ENCODE assay signal across 2 cellular contexts in the genomic region with DNA sequence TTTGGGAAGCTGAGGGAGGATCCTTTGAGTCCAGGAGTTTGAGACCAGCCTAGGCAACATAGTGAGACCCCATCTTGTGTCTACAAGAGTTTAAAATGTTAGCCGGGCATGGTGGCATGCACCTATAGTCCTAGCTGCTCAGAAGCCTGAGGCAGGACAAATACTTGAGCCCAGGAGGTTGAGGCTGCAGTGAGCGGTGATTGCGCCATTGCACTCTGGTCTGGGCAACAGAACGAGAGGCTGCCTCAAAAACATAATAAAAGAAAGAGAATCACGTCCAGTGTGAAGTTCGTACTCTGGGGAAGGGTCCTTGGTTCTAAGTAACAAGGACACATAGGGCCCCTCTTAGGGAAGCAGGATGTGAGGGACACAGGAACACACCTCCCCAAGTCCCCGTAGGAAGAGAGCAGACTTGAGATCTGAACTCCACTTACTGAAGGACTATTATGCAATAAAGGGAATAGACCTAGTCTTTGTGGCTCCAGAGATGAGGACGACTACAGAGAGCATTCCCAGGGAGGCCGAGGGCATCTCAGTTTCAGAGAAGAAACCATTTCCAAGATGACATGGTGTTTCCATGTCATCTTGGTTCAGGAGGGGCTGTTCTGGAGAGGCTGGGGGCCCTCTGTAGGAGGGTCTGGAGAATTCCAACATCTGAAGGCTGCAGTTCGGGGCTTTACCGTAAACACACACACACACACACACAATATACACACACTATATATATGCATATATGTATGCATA.
TF ChIP-seq lines count a peak whose summit lies in the region.

No MANE protein-coding gene starts in this region.

TF ChIP-seq in Ishikawa, 13 proteins besides CTCF, POLR2A, EP300 and RAD21:
- TF ChIP-seq CEBPB (IDR thresholded peaks at IDR 0.05) (peak; percentile 56; the same call in 1 of the 2 replicates), EGR1 (IDR thresholded peaks at IDR 0.05) (no peak)

TF ChIP-seq in HEK293T, 16 proteins besides CTCF, POLR2A, EP300 and RAD21:
- TF ChIP-seq L3MBTL2 (conservative IDR thresholded peaks at IDR 0.05) (no peak), SP1 (IDR thresholded peaks at IDR 0.05) (no peak), FOXK2 (IDR thresholded peaks at IDR 0.05) (no peak), ARNT (IDR thresholded peaks at IDR 0.05) (no peak), TARDBP (IDR thresholded peaks at IDR 0.05) (no peak), ZNF384 (IDR thresholded peaks at IDR 0.05) (no peak), CTBP1 (IDR thresholded peaks at IDR 0.05; ENCODE audit: borderline replicate concordance) (no peak), ELF4 (IDR thresholded peaks at IDR 0.05) (no peak), HDGF (IDR thresholded peaks at IDR 0.05; ENCODE audit: borderline replicate concordance) (no peak), SUZ12 (IDR thresholded peaks at IDR 0.05) (no peak), BHLHE40 (IDR thresholded peaks at IDR 0.05; ENCODE audit: borderline replicate concordance) (no peak), FOXM1 (IDR thresholded peaks at IDR 0.05; ENCODE audit: borderline replicate concordance) (no peak), NFRKB (IDR thresholded peaks at IDR 0.05) (no peak), LEF1 (IDR thresholded peaks at IDR 0.05; ENCODE audit: borderline replicate concordance) (no peak), FOXA1 (IDR thresholded peaks at IDR 0.05) (no peak)
- TF ChIP-seq, protein P1, sequence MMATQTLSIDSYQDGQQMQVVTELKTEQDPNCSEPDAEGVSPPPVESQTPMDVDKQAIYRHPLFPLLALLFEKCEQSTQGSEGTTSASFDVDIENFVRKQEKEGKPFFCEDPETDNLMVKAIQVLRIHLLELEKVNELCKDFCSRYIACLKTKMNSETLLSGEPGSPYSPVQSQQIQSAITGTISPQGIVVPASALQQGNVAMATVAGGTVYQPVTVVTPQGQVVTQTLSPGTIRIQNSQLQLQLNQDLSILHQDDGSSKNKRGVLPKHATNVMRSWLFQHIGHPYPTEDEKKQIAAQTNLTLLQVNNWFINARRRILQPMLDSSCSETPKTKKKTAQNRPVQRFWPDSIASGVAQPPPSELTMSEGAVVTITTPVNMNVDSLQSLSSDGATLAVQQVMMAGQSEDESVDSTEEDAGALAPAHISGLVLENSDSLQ (IDR thresholded peaks at IDR 0.05), result no peak
